Comparison of ENCODE assay signal across 15 cellular contexts in genomic region chr22:36163497-36163896, GRCh38. TPM values are rescaled to one million over a fixed set of nuclear protein-coding genes. Genes with fewer than 3 reads are reported as not detected.
DNase-seq lines count a peak whose midpoint lies in the region; ATAC-seq and TF ChIP-seq lines count a peak whose summit lies in the region.
"Had no signal": no experiment of that assay in that cellular context is flagged by ENCODE, and none has a peak within 500 bp of the region (broad histone marks: within the 10 kb centered on the region; RNA-seq: fewer than 3 reads in every experiment).

No MANE protein-coding gene starts in this region.

- no peak for TF ChIP-seq POLR2A in GM18505 (IDR thresholded peaks at IDR 0.05; ENCODE audit: borderline replicate concordance, extremely low read depth, insufficient read depth, insufficient read length)

- H3K4me3 Mint-ChIP-seq in stimulated activated naive CD8-positive, alpha-beta T cell treated with anti-CD3 and anti-CD28 coated beads, Interleukin-15, Interleukin-2, amounts not matched to agents 100 ng/mL and 50 ng/mL, for 24 hours: peak overlapping the region; percentile 86
- H3K4me3 Mint-ChIP-seq in activated naive CD8-positive, alpha-beta T cell: peak overlapping the region; percentile 15
- peak overlapping the region in 6 of 8 donors; percentile 40 to 94 (median 81) for H3K4me3 Mint-ChIP-seq in naive B cell

- H3K4me1 Mint-ChIP-seq in stimulated activated naive CD8-positive, alpha-beta T cell treated with anti-CD3 and anti-CD28 coated beads, Interleukin-15, Interleukin-2, amounts not matched to agents 100 ng/mL and 50 ng/mL, for 24 hours (ENCODE audit: low read depth): peaks cover 90% of the 10 kb centered on the region
- peaks cover 93% of the 10 kb centered on the region for H3K4me1 Mint-ChIP-seq in activated naive CD8-positive, alpha-beta T cell (ENCODE audit: low read depth)
- H3K4me1 Mint-ChIP-seq in naive B cell: peaks cover 63 to 83% (median 67%) of the 10 kb centered on the region in 3 donors

- DNase-seq in stimulated activated naive CD8-positive, alpha-beta T cell treated with anti-CD3 and anti-CD28 coated beads, Interleukin-15, Interleukin-2, amounts not matched to agents 100 U/mL and 50 U/mL, for 24 hours: no peak
- DNase-seq in naive B cell (no peak), HuH-7 (ENCODE audit: low spot score) (no peak)
- DNase-seq: DMS 273 treated with DMSO at 0.1 percent for 48 hours; left colon; NCI-H2029; NCI-H510A; SIG-M5; stimulated activated naive CD4-positive, alpha-beta T cell; T1000 had no signal

- H3K27me3 Mint-ChIP-seq in stimulated activated naive CD8-positive, alpha-beta T cell treated with anti-CD3 and anti-CD28 coated beads, Interleukin-15, Interleukin-2, amounts not matched to agents 100 ng/mL and 50 ng/mL, for 24 hours: no peaks in the 10 kb centered on the region
- H3K27me3 Mint-ChIP-seq in activated naive CD8-positive, alpha-beta T cell: no peaks in the 10 kb centered on the region
- no peaks in the 10 kb centered on the region for H3K27me3 Mint-ChIP-seq in naive B cell

- no peak for ATAC-seq in stimulated activated naive CD8-positive, alpha-beta T cell treated with anti-CD3 and anti-CD28 coated beads, Interleukin-15, Interleukin-2, amounts not matched to agents 100 U/mL and 50 U/mL, for 24 hours
- no peak for ATAC-seq in naive B cell (ENCODE audit: low read depth in 2 of 2)
- no peak for ATAC-seq in GM18502 (IDR thresholded peaks at IDR 0.05; ENCODE audit: poor library complexity, unreplicated experiment)
- no peak for ATAC-seq in HG02798 (IDR thresholded peaks at IDR 0.05; ENCODE audit: poor library complexity, unreplicated experiment)
- ATAC-seq in GM18505 (IDR thresholded peaks at IDR 0.05; ENCODE audit: unreplicated experiment): no peak
- ATAC-seq: left colon had no signal

- H3K27ac Mint-ChIP-seq in stimulated activated naive CD8-positive, alpha-beta T cell treated with anti-CD3 and anti-CD28 coated beads, Interleukin-15, Interleukin-2, amounts not matched to agents 100 ng/mL and 50 ng/mL, for 24 hours: no peak overlapping the region
- H3K27ac Mint-ChIP-seq in activated naive CD8-positive, alpha-beta T cell: peak overlapping the region; percentile 71
- peak overlapping the region; percentile 84 to 99 (median 98) for H3K27ac Mint-ChIP-seq in naive B cell

- H3K36me3 Mint-ChIP-seq in stimulated activated naive CD8-positive, alpha-beta T cell treated with anti-CD3 and anti-CD28 coated beads, Interleukin-15, Interleukin-2, amounts not matched to agents 100 ng/mL and 50 ng/mL, for 24 hours (ENCODE audit: low read depth): no peaks in the 10 kb centered on the region
- H3K36me3 Mint-ChIP-seq in activated naive CD8-positive, alpha-beta T cell: no peaks in the 10 kb centered on the region
- H3K36me3 Mint-ChIP-seq in naive B cell: no peaks in the 10 kb centered on the region

- peaks cover 1% of the 10 kb centered on the region for H3K9me3 Mint-ChIP-seq in stimulated activated naive CD8-positive, alpha-beta T cell treated with anti-CD3 and anti-CD28 coated beads, Interleukin-15, Interleukin-2, amounts not matched to agents 100 ng/mL and 50 ng/mL, for 24 hours
- H3K9me3 Mint-ChIP-seq in activated naive CD8-positive, alpha-beta T cell (ENCODE audit: low read depth): no peaks in the 10 kb centered on the region
- H3K9me3 Mint-ChIP-seq in naive B cell: peaks cover 0 to 2% (median 0%) of the 10 kb centered on the region in 7 donors

RNA-seq across cellular contexts. Expression of gene APOL3, which starts 2.9 kb away (rescaled TPM):
- polyA plus RNA-seq in naive B cell (ENCODE audit: low read depth in 6 of 6): 10 to 100 TPM; 15.5 to 41.3 (median 31.7) TPM

RNA-seq across cellular contexts. Expression of gene APOL4, which starts 38.1 kb away (rescaled TPM):
- 1 to 10 TPM in 1 of 6 donors, under 1 TPM in 3, not detected in 2; 0.09 to 1.6 (median 0.72) TPM for polyA plus RNA-seq in naive B cell (ENCODE audit: low read depth in 6 of 6)

Comparison
In these comparisons a context has a peak if more than half of its experiments do, and no peak if none do; other contexts are left out.
1. H3K4me3 Mint-ChIP-seq: peak in every context shown above with its lines; median percentile 86 in stimulated activated naive CD8-positive, alpha-beta T cell treated with anti-CD3 and anti-CD28 coated beads, Interleukin-15, Interleukin-2, amounts not matched to agents 100 ng/mL and 50 ng/mL, for 24 hours; 81 in naive B cell; 15 in activated naive CD8-positive, alpha-beta T cell.